ENCODE assay signal across 20 cellular contexts in the genomic region with DNA sequence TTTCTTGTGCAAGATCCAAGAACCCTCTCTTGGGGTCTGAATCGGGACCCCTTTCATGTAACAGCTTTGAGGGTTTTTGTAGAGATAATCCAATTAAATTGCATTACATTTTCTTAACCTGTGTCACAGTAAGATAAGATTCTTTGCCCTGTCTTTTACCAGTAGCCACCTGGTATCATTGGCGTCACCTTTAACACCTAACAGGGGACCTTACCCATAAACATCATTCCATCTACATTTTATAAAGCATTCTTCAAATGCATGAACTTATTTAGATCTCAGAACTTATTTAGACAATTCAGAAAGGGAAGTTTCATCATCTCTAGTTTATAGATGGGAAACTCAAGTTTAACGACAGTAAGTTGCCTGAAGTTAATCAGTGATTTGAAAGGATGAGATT.
DNase-seq lines count a peak whose midpoint lies in the region; ATAC-seq, FAIRE-seq and TF ChIP-seq lines count a peak whose summit lies in the region.
"Had no signal": no experiment of that assay in that cellular context is flagged by ENCODE, and none has a peak within 500 bp of the region (broad histone marks: within the 10 kb centered on the region; RNA-seq: fewer than 3 reads in every experiment).

No MANE protein-coding gene starts in this region.

- DNase-seq in HepG2 (ENCODE audit: low spot score) (no peak), right lobe of liver (no peak), astrocyte (ENCODE audit: low read depth) (no peak), epithelial cell of prostate (ENCODE audit: low read depth, low spot score) (no peak), head of caudate nucleus (no peak), cardiac septum (ENCODE audit: low spot score) (no peak), NCI-H1930 (lab: John Stamatoyannopoulos, UW) (no peak)
- DNase-seq in stimulated activated effector memory CD8-positive, alpha-beta T cell treated with anti-CD3 and anti-CD28 coated beads, Interleukin-12 subunit alpha, Interleukin-12 subunit beta, amount 100 ng/mL, for 72 hours (ENCODE audit: low spot score in 2 of 2): no peak
- DNase-seq: 8988T, COR-L47, DMS53, H7, Kasumi-1, NCI-H1105, NCI-H1694 treated with DMSO at 0.1 percent for 48 hours, NCI-H226, NCI-H524 treated with DMSO at 0.1 percent for 48 hours, Peyer's patch had no signal

- no peak for TF ChIP-seq POLR2A in HepG2 (IDR thresholded peaks at IDR 0.05; ENCODE audit: insufficient read depth in 1 of 2, low read depth in 2 of 2, low read length in 2 of 2)
- TF ChIP-seq POLR2A in right lobe of liver (IDR thresholded peaks at IDR 0.05): no peak

- H3K9ac ChIP-seq in HepG2 (ENCODE audit: insufficient read depth, low read depth, low read length) (no peak overlapping the region), astrocyte (ENCODE audit: low read length) (peak overlapping the region; percentile 40)
- H3K9ac ChIP-seq: BLaER1 had no signal

- no peaks in the 10 kb centered on the region for H4K20me1 ChIP-seq in HepG2 (ENCODE audit: insufficient read depth, low read length)
- H4K20me1 ChIP-seq in astrocyte (ENCODE audit: insufficient read depth, low read length): no peaks in the 10 kb centered on the region
- H4K20me1 ChIP-seq: BLaER1 had no signal

- no peaks in the 10 kb centered on the region for H3K27me3 Mint-ChIP-seq in astrocyte (ENCODE audit: low read depth, unreplicated experiment)

- H3K79me2 ChIP-seq in HepG2 (ENCODE audit: insufficient read depth, low read length): no peaks in the 10 kb centered on the region
- H3K79me2 ChIP-seq in astrocyte (ENCODE audit: insufficient read depth, low read length): no peaks in the 10 kb centered on the region

- peak; percentile 21 for FAIRE-seq in HepG2 (lab: Jason Lieb, UNC)
- FAIRE-seq in astrocyte (lab: Jason Lieb, UNC): no peak

- CTCF ChIA-PET in HepG2 (lab: Yijun Ruan, JAX; ENCODE audit: low intra/inter-chr PET ratio, low total read pairs): no interaction called here

- POLR2A ChIA-PET in HepG2 (lab: Yijun Ruan, JAX): interaction anchor here (2.4 to 7.0 kb wide), 2 partner anchors 15 to 107 kb away, joined by 15 to 116 read pairs; partner anchors contain the start of gene KLF6

- no peak overlapping the region for H3K4me2 ChIP-seq in HepG2 (ENCODE audit: low read depth, low read length)
- H3K4me2 ChIP-seq in astrocyte (ENCODE audit: low read length): no peak overlapping the region
- H3K4me2 ChIP-seq: BLaER1 had no signal

- peaks cover 5% of the 10 kb centered on the region for H3K9me3 Mint-ChIP-seq in astrocyte (ENCODE audit: unreplicated experiment)
- no peaks in the 10 kb centered on the region for H3K9me3 Mint-ChIP-seq in stimulated activated effector memory CD8-positive, alpha-beta T cell treated with anti-CD3 and anti-CD28 coated beads, Interleukin-12 subunit alpha, Interleukin-12 subunit beta, amount 100 ng/mL, for 72 hours

- no peak for ATAC-seq in HepG2
- ATAC-seq in right lobe of liver: no peak
- ATAC-seq in stimulated activated effector memory CD8-positive, alpha-beta T cell treated with anti-CD3 and anti-CD28 coated beads, Interleukin-12 subunit alpha, Interleukin-12 subunit beta, amount 100 ng/mL, for 72 hours: no peak
- ATAC-seq: Right ventricle myocardium inferior had no signal

- H3K4me3 ChIP-seq in HepG2 (replicated peaks in 1 of 3; ENCODE audit: insufficient read depth in 1 of 3, low read depth in 2 of 3, low read length in 3 of 3): no peak overlapping the region
- no peak overlapping the region for H3K4me3 ChIP-seq in right lobe of liver
- H3K4me3 ChIP-seq in astrocyte (ENCODE audit: insufficient read depth, low read depth, low read length): no peak overlapping the region
- H3K4me3 ChIP-seq: BLaER1, Peyer's patch had no signal

- BruUV-seq in HepG2 (replicated peaks; lab: Mats Ljungman, UMichigan): no TSS peak

- in situ Hi-C loops in HepG2 (cut with HindIII; ENCODE audit: extremely low pct_ligation_motif_present, low pct_unique_long_range_greater_than_20kb): no loop called here

- H3K4me1 Mint-ChIP-seq in astrocyte (ENCODE audit: low read depth, unreplicated experiment): peaks cover 63% of the 10 kb centered on the region
- H3K4me1 Mint-ChIP-seq in stimulated activated effector memory CD8-positive, alpha-beta T cell treated with anti-CD3 and anti-CD28 coated beads, Interleukin-12 subunit alpha, Interleukin-12 subunit beta, amount 100 ng/mL, for 72 hours: peaks cover 78% of the 10 kb centered on the region

- H3K27ac Mint-ChIP-seq in astrocyte (ENCODE audit: unreplicated experiment): peak overlapping the region; percentile 91
- peak overlapping the region; percentile 91 for H3K27ac Mint-ChIP-seq in stimulated activated effector memory CD8-positive, alpha-beta T cell treated with anti-CD3 and anti-CD28 coated beads, Interleukin-12 subunit alpha, Interleukin-12 subunit beta, amount 100 ng/mL, for 72 hours

- no peak overlapping the region for H2AFZ ChIP-seq in HepG2 (ENCODE audit: low read length)
- H2AFZ ChIP-seq in astrocyte (ENCODE audit: low read depth, low read length): no peak overlapping the region

- intact Hi-C loops in HepG2 (cut with micrococcal nuclease; ENCODE audit: unreplicated experiment) (no loop called here), right lobe of liver (cut with DNase I) (no loop called here), head of caudate nucleus (cut with DNase I) (no loop called here), cardiac septum (cut with DNase I) (no loop called here)

- TF ChIP-seq CTCF in HepG2 (CRISPR knock-in tag; IDR thresholded peaks at IDR 0.05) (no peak), right lobe of liver (IDR thresholded peaks at IDR 0.05) (no peak), astrocyte (IDR thresholded peaks at IDR 0.05; ENCODE audit: insufficient read depth, low read depth, low read length) (no peak)

- no peaks in the 10 kb centered on the region for H3K9me3 ChIP-seq in HepG2 (ENCODE audit: low read length)
- H3K9me3 ChIP-seq in right lobe of liver: no peaks in the 10 kb centered on the region
- H3K9me3 ChIP-seq in astrocyte (ENCODE audit: insufficient read depth, low read depth, low read length): no peaks in the 10 kb centered on the region
- H3K9me3 ChIP-seq: BLaER1, Peyer's patch had no signal

- H3K36me3 Mint-ChIP-seq in astrocyte (ENCODE audit: low read depth, unreplicated experiment): no peaks in the 10 kb centered on the region
- peaks cover 6% of the 10 kb centered on the region for H3K36me3 Mint-ChIP-seq in stimulated activated effector memory CD8-positive, alpha-beta T cell treated with anti-CD3 and anti-CD28 coated beads, Interleukin-12 subunit alpha, Interleukin-12 subunit beta, amount 100 ng/mL, for 72 hours

- H3K27ac ChIP-seq in HepG2 (ENCODE audit: extremely low read length, insufficient read depth, low read length): no peak overlapping the region
- no peak overlapping the region for H3K27ac ChIP-seq in right lobe of liver
- H3K27ac ChIP-seq in astrocyte (ENCODE audit: low read depth, low read length): peak overlapping the region; percentile 76
- peak overlapping the region; percentile 11 for H3K27ac ChIP-seq in epithelial cell of prostate
- H3K27ac ChIP-seq: BLaER1 had no signal

- no peak for TF ChIP-seq EP300 in HepG2 (IDR thresholded peaks at IDR 0.05; ENCODE audit: low read depth in 2 of 2, low read length in 2 of 2)
- TF ChIP-seq EP300 in HepG2 (CRISPR knock-in tag; IDR thresholded peaks at IDR 0.05; ENCODE audit: borderline replicate concordance): no peak

- H3K4me1 ChIP-seq in HepG2 (ENCODE audit: insufficient read depth, low read length): peaks cover 55% of the 10 kb centered on the region
- H3K4me1 ChIP-seq in right lobe of liver: no peaks in the 10 kb centered on the region
- H3K4me1 ChIP-seq in astrocyte (ENCODE audit: insufficient read depth, low read length): peaks cover 43% of the 10 kb centered on the region

- H3K36me3 ChIP-seq in HepG2 (replicated peaks in 1 of 2; ENCODE audit: control insufficient read depth in 1 of 2, insufficient read depth in 2 of 2, low read length in 2 of 2): no peaks in the 10 kb centered on the region
- H3K36me3 ChIP-seq in right lobe of liver: no peaks in the 10 kb centered on the region
- no peaks in the 10 kb centered on the region for H3K36me3 ChIP-seq in astrocyte (ENCODE audit: insufficient read depth, low read length)
- H3K36me3 ChIP-seq: BLaER1, Peyer's patch had no signal

- no peak overlapping the region for H3K4me3 Mint-ChIP-seq in astrocyte (ENCODE audit: unreplicated experiment)
- H3K4me3 Mint-ChIP-seq in stimulated activated effector memory CD8-positive, alpha-beta T cell treated with anti-CD3 and anti-CD28 coated beads, Interleukin-12 subunit alpha, Interleukin-12 subunit beta, amount 100 ng/mL, for 72 hours: no peak overlapping the region

- H3K27me3 ChIP-seq in HepG2 (ENCODE audit: control insufficient read depth in 1 of 2, insufficient read depth in 2 of 2, low read length in 2 of 2): no peaks in the 10 kb centered on the region
- H3K27me3 ChIP-seq in right lobe of liver: no peaks in the 10 kb centered on the region
- no peaks in the 10 kb centered on the region for H3K27me3 ChIP-seq in astrocyte (ENCODE audit: insufficient read depth, low read length)
- H3K27me3 ChIP-seq: BLaER1, Peyer's patch had no signal

- 94% methylated on average over 3 of the region's 3 CpGs for WGBS in HepG2 (ENCODE audit: low lambda C conversion rate)
- 68% methylated on average over 3 of the region's 3 CpGs for WGBS in right lobe of liver (ENCODE audit: insufficient coverage, low coverage, low lambda C conversion rate, missing lambda C conversion rate)

- no peak for TF ChIP-seq RAD21 in HepG2 (CRISPR knock-in tag; IDR thresholded peaks at IDR 0.05)

TF ChIP-seq in HepG2, 621 proteins besides CTCF, POLR2A, EP300 and RAD21 (continues in another document):
- TF ChIP-seq ZNF562 (CRISPR knock-in tag; IDR thresholded peaks at IDR 0.05; ENCODE audit: borderline replicate concordance) (no peak), ZBTB1 (CRISPR knock-in tag; IDR thresholded peaks at IDR 0.05; ENCODE audit: borderline replicate concordance) (no peak), ARNTL (CRISPR knock-in tag; IDR thresholded peaks at IDR 0.05) (no peak)

Comparison
In these comparisons a context has a peak if more than half of its experiments do, and no peak if none do; other contexts are left out.
1. H3K27ac ChIP-seq: peak in astrocyte (single experiment) and epithelial cell of prostate (single experiment); none in HepG2 (single experiment) and right lobe of liver (0 of 3).